ENCODE assay signal across 9 cellular contexts in the genomic region with DNA sequence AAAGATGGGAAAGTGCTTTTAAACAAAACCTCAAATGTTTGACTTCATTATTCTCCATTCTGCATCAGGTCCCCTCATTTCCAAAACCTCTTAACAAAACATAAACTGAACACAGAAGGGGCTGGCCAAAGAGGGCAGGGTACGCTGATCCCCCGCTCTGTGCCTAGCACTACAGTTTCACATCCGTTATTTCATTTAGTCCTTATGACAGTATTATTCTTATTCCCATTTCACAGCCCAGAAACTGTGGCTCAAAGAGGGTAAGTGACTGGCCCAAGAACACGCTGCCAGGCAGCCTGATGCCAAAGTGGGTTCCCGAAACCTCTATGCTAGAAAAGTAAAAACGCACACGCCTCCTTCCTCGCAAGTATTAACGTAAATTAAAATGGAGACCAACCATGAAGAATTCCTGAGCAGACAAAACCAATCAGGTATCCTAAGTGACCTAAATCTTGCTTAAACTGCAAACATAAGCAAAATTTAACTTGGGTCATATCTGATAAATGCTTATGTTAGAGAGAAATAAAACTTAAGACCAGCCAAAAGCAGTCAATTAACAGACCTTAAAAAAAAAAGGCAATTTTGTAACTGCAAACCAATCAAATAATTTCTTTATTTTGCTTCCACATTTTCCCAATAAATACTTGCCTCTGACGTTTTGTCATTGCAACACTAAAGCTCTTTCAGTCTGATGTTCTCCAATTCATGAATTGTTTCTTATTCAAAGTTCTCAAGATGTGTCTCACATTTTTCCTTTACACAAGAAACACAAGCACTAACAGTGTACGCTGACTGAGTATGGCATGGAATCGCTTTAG. TPM values are rescaled to one million over a fixed set of nuclear protein-coding genes. Genes with fewer than 3 reads are reported as not detected.
DNase-seq lines count a peak whose midpoint lies in the region; ATAC-seq and TF ChIP-seq lines count a peak whose summit lies in the region.
"Had no signal": no experiment of that assay in that cellular context is flagged by ENCODE, and none has a peak within 500 bp of the region (broad histone marks: within the 10 kb centered on the region; RNA-seq: fewer than 3 reads in every experiment).

No MANE protein-coding gene starts in this region.

- peaks cover 4% of the 10 kb centered on the region for H3K79me2 ChIP-seq in mesendoderm (ENCODE audit: control insufficient read depth, insufficient read depth, low read length)

- H3K18ac ChIP-seq in mesendoderm (ENCODE audit: low read length), result no peak overlapping the region

- H3K9ac ChIP-seq in mesendoderm (ENCODE audit: low read length), result peak overlapping the region; percentile 80

- H2BK5ac ChIP-seq in mesendoderm (ENCODE audit: low read length), result no peak overlapping the region

- DNase-seq in heart right ventricle, result no peak
- DNase-seq in left ventricle myocardium superior, result no peak
- DNase-seq in brain microvascular endothelial cell, result no peak
- DNase-seq in mesendoderm, result no peak
- no peak for DNase-seq in vagina (ENCODE audit: extremely low spot score in 2 of 2)
- DNase-seq in amygdala (lab: John Stamatoyannopoulos, UW), result no peak
- no peak for DNase-seq in SHP77 treated with DMSO at 0.1 percent for 48 hours (lab: John Stamatoyannopoulos, UW)

- ATAC-seq in heart right ventricle, result no peak
- ATAC-seq in left ventricle myocardium superior, result no peak
- ATAC-seq in HG03135 (IDR thresholded peaks at IDR 0.05; ENCODE audit: unreplicated experiment), result no peak

- H3K27me3 ChIP-seq in heart right ventricle (no peaks in the 10 kb centered on the region), brain microvascular endothelial cell (replicated peaks) (no peaks in the 10 kb centered on the region), mesendoderm (ENCODE audit: insufficient read depth, low read length, poor library complexity) (no peaks in the 10 kb centered on the region), vagina (no peaks in the 10 kb centered on the region)

- peak overlapping the region; percentile 67 for H3K4me2 ChIP-seq in mesendoderm (ENCODE audit: low read length)

- H2BK120ac ChIP-seq in mesendoderm (ENCODE audit: low read depth, low read length), result no peak overlapping the region

- no peak overlapping the region for H3K4ac ChIP-seq in mesendoderm (ENCODE audit: low read depth, low read length)

- TF ChIP-seq POLR2A in vagina (IDR thresholded peaks at IDR 0.05), result no peak

- no peak overlapping the region for H2AK5ac ChIP-seq in mesendoderm (ENCODE audit: low read length)

- H3K23ac ChIP-seq in mesendoderm (ENCODE audit: low read length), result no peak overlapping the region

- TF ChIP-seq CTCF in heart right ventricle (IDR thresholded peaks at IDR 0.05) (no peak), brain microvascular endothelial cell (IDR thresholded peaks at IDR 0.05; ENCODE audit: low read depth, low read length, missing control alignments) (no peak), vagina (IDR thresholded peaks at IDR 0.05) (no peak)

- H3K36me3 ChIP-seq in heart right ventricle (no peaks in the 10 kb centered on the region), brain microvascular endothelial cell (replicated peaks) (no peaks in the 10 kb centered on the region), mesendoderm (ENCODE audit: control insufficient read depth, insufficient read depth, low read length) (no peaks in the 10 kb centered on the region), vagina (no peaks in the 10 kb centered on the region)

- H3K79me1 ChIP-seq in mesendoderm (ENCODE audit: low read length), result peaks cover 4% of the 10 kb centered on the region

- peak overlapping the region; percentile 44 to 94 (median 69) for H3K4me3 ChIP-seq in heart right ventricle
- peak overlapping the region; percentile 68 for H3K4me3 ChIP-seq in brain microvascular endothelial cell (ENCODE audit: low read depth, low read length)
- H3K4me3 ChIP-seq in mesendoderm (ENCODE audit: low read length), result peak overlapping the region; percentile 44
- peak overlapping the region; percentile 72 to 83 for H3K4me3 ChIP-seq in vagina

- intact Hi-C loops in heart right ventricle (cut with DNase I) (loop anchor here in 1 of 10 donors (10.0 kb wide), 1 partner anchor 91 kb away; the partner anchor contains the start of gene DDI2), left ventricle myocardium superior (cut with micrococcal nuclease) (no loop called here), vagina (cut with DNase I) (no loop called here)

- H3K4me1 ChIP-seq in heart right ventricle, result peaks cover 3 to 47% (median 35%) of the 10 kb centered on the region in 9 donors
- peaks cover 4% of the 10 kb centered on the region for H3K4me1 ChIP-seq in mesendoderm (ENCODE audit: control insufficient read depth, low read depth, low read length)
- peaks cover 36% of the 10 kb centered on the region for H3K4me1 ChIP-seq in vagina

- H3K56ac ChIP-seq in mesendoderm (ENCODE audit: low read length), result peak overlapping the region; percentile 89

- H3K27ac ChIP-seq in heart right ventricle (peak overlapping the region; percentile 64 to 99 (median 94)), brain microvascular endothelial cell (peak overlapping the region; percentile 62), mesendoderm (ENCODE audit: low read depth, low read length) (peak overlapping the region; percentile 23), vagina (peak overlapping the region; percentile 94)

- H2BK15ac ChIP-seq in mesendoderm (replicated peaks; ENCODE audit: low read depth), result no peak overlapping the region

- H3K9me3 ChIP-seq in heart right ventricle (no peaks in the 10 kb centered on the region), vagina (no peaks in the 10 kb centered on the region)

- no peak overlapping the region for H4K8ac ChIP-seq in mesendoderm (ENCODE audit: low read depth, low read length)

- WGBS in heart right ventricle, 2 donors, result 61% methylated on average over 12 of the region's 12 CpGs
- no CpG with 5 or more reads among the region's 12 CpGs for WGBS in mesendoderm (ENCODE audit: extremely low coverage, insufficient coverage, low lambda C conversion rate)

- no peak overlapping the region for H4K5ac ChIP-seq in mesendoderm (ENCODE audit: low read length)

- in situ Hi-C loops in brain microvascular endothelial cell (cut with HindIII; ENCODE audit: low pct_ligation_motif_present, low sequenced_read_pairs), result no loop called here

RNA-seq across cellular contexts. Expression of gene CASP9, which starts 0.7 kb away (rescaled TPM):
- 10 to 100 TPM in 9 of 10 donors, 1 to 10 TPM in 1; 8.6 to 16.6 (median 14.2) TPM for total RNA-seq in heart right ventricle
- polyA plus RNA-seq in heart right ventricle, result 10 to 100 TPM; 14.3 to 22.2 TPM
- total RNA-seq in left ventricle myocardium superior, result 14.9 TPM
- polyA plus RNA-seq in mesendoderm (2013, experiment 1 of 2), result 5.2 TPM
- 5.6 TPM for polyA plus RNA-seq in mesendoderm (2013, experiment 2 of 2)
- total RNA-seq in vagina, result 22.1 TPM

RNA-seq across cellular contexts. Expression of gene DNAJC16, which starts 3.3 kb away (rescaled TPM):
- 10 to 100 TPM; 13.7 to 22.8 (median 19.1) TPM for total RNA-seq in heart right ventricle
- polyA plus RNA-seq in heart right ventricle, result 1 to 10 TPM; 4.7 to 6.4 TPM
- total RNA-seq in left ventricle myocardium superior, result 17.1 TPM
- polyA plus RNA-seq in mesendoderm (2013, experiment 1 of 2), result 6.8 TPM
- 6.7 TPM for polyA plus RNA-seq in mesendoderm (2013, experiment 2 of 2)
- total RNA-seq in vagina, result 29.5 TPM

RNA-seq across cellular contexts. Expression of gene CELA2B, which starts 47.4 kb away (rescaled TPM):
- total RNA-seq in heart right ventricle (not detected), left ventricle myocardium superior (not detected), vagina (not detected)
- not detected for polyA plus RNA-seq in heart right ventricle
- polyA plus RNA-seq in mesendoderm (2013, experiment 1 of 2), result not detected
- polyA plus RNA-seq in mesendoderm (2013, experiment 2 of 2), result not detected
- total RNA-seq: lung microvascular endothelial cell had no signal

Comparison
In these comparisons a context has a peak if more than half of its experiments do, and no peak if none do; other contexts are left out.
1. H3K27ac ChIP-seq: peak in every context shown above with its lines; median percentile 94 in vagina; 94 in heart right ventricle; 62 in brain microvascular endothelial cell; 23 in mesendoderm.